Comparison of ENCODE assay signal across 2 cellular contexts in genomic region chr14:104081951-104082464, GRCh38.
TF ChIP-seq lines count a peak whose summit lies in the region.

No MANE protein-coding gene starts in this region.

TF ChIP-seq in SK-N-SH, 30 proteins besides CTCF, POLR2A, EP300 and RAD21 (continued from another document):
- no peak for TF ChIP-seq MAX (IDR thresholded peaks at IDR 0.05; ENCODE audit: low read depth)
- no peak for TF ChIP-seq GABPA (IDR thresholded peaks at IDR 0.05; ENCODE audit: low read depth)
- no peak for TF ChIP-seq SMC3 (IDR thresholded peaks at IDR 0.05; ENCODE audit: low read depth, low read length)
- TF ChIP-seq EZH2phosphoT487 (IDR thresholded peaks at IDR 0.05; ENCODE audit: borderline replicate concordance, low read depth): no peak
- TF ChIP-seq CHD2 (IDR thresholded peaks at IDR 0.05; ENCODE audit: low read length, partially characterized antibody): no peak
- TF ChIP-seq TEAD4 (IDR thresholded peaks at IDR 0.05; ENCODE audit: borderline replicate concordance, insufficient read depth): no peak

TF ChIP-seq in SK-N-SH treated with all-trans-retinoic acid at 6 μM for 48 hours, 23 proteins besides CTCF, POLR2A, EP300 and RAD21 (continued from another document):
- TF ChIP-seq CREB5 (CRISPR knock-in tag; IDR thresholded peaks at IDR 0.05; ENCODE audit: low read depth) (no peak), ESRRG (CRISPR knock-in tag; IDR thresholded peaks at IDR 0.05) (no peak), ISL1 (CRISPR knock-in tag; IDR thresholded peaks at IDR 0.05) (no peak), BACH2 (CRISPR knock-in tag; IDR thresholded peaks at IDR 0.05; ENCODE audit: borderline replicate concordance) (no peak), RARB (CRISPR knock-in tag; IDR thresholded peaks at IDR 0.05) (no peak), OSR1 (CRISPR knock-in tag; IDR thresholded peaks at IDR 0.05) (no peak)
TF ChIP-seq in SK-N-SH treated with all-trans-retinoic acid at 6 μM for 48 hours: peak in this region for 0.
